ENCODE assay signal across 8 cellular contexts in genomic region chr7:93902777-93903423, GRCh38. TPM values are rescaled to one million over a fixed set of nuclear protein-coding genes. Genes with fewer than 3 reads are reported as not detected.
DNase-seq lines count a peak whose midpoint lies in the region; ATAC-seq and TF ChIP-seq lines count a peak whose summit lies in the region.

No MANE protein-coding gene starts in this region.

- H3K36me3 ChIP-seq in gastroesophageal sphincter (no peaks in the 10 kb centered on the region), gastrocnemius medialis (no peaks in the 10 kb centered on the region)
- no peaks in the 10 kb centered on the region for H3K36me3 ChIP-seq in CD4-positive, alpha-beta memory T cell (ENCODE audit: insufficient read depth, low read length)

- intact Hi-C loops in CD4-positive, alpha-beta T cell (cut with DNase I, micrococcal nuclease) = no loop called here
- intact Hi-C loops in gastrocnemius medialis (cut with DNase I; ENCODE audit: low total_unique reads) = loop anchor here (5.0 kb wide), 1 partner anchor 184 kb away; no protein-coding TSS in a partner anchor
- intact Hi-C loops in CD4-positive, alpha-beta memory T cell (cut with micrococcal nuclease) = no loop called here

- H3K4me3 ChIP-seq in HFF-Myc (replicated peaks; ENCODE audit: low read depth, low read length) (no peak overlapping the region), gastroesophageal sphincter (no peak overlapping the region), gastrocnemius medialis (no peak overlapping the region)
- H3K4me3 ChIP-seq in CD4-positive, alpha-beta memory T cell (ENCODE audit: low read length in 2 of 2) = no peak overlapping the region

- ATAC-seq in CD4-positive, alpha-beta T cell (ENCODE audit: poor library complexity) = no peak
- ATAC-seq in gastroesophageal sphincter (peak; percentile 41), gastrocnemius medialis (no peak), HG03469 (IDR thresholded peaks at IDR 0.05; ENCODE audit: unreplicated experiment) (no peak)

- H3K4me1 Mint-ChIP-seq in CD4-positive, alpha-beta T cell (ENCODE audit: low read depth) = no peaks in the 10 kb centered on the region
- no peaks in the 10 kb centered on the region for H3K4me1 Mint-ChIP-seq in CD4-positive, alpha-beta memory T cell

- no peak overlapping the region for H3K27ac ChIP-seq in CD4-positive, alpha-beta T cell (ENCODE audit: low read depth, low read length)
- H3K27ac ChIP-seq in RWPE1 = no peak overlapping the region
- no peak overlapping the region for H3K27ac ChIP-seq in gastroesophageal sphincter
- H3K27ac ChIP-seq in gastrocnemius medialis = no peak overlapping the region
- H3K27ac ChIP-seq in CD4-positive, alpha-beta memory T cell (ENCODE audit: low read depth, low read length) = no peak overlapping the region

- no peaks in the 10 kb centered on the region for H3K36me3 Mint-ChIP-seq in CD4-positive, alpha-beta T cell (ENCODE audit: low read depth)
- H3K36me3 Mint-ChIP-seq in CD4-positive, alpha-beta memory T cell = no peaks in the 10 kb centered on the region

- in situ Hi-C loops in gastrocnemius medialis (cut with MboI; ENCODE audit: low sequenced_read_pairs in 4 of 4) = loop anchor here in 1 of 4 donors (10.0 kb wide), 1 partner anchor 182 kb away; no protein-coding TSS in a partner anchor

- TF ChIP-seq POLR2A in gastroesophageal sphincter (IDR thresholded peaks at IDR 0.05) (no peak), gastrocnemius medialis (IDR thresholded peaks at IDR 0.05) (no peak)

- no peak for TF ChIP-seq EP300 in gastroesophageal sphincter (IDR thresholded peaks at IDR 0.05)

- peaks cover 26% of the 10 kb centered on the region for H3K27me3 Mint-ChIP-seq in CD4-positive, alpha-beta T cell
- peaks cover 5 to 9% of the 10 kb centered on the region in 2 donors for H3K27me3 Mint-ChIP-seq in CD4-positive, alpha-beta memory T cell

- H3K4me3 Mint-ChIP-seq in CD4-positive, alpha-beta T cell = no peak overlapping the region
- no peak overlapping the region for H3K4me3 Mint-ChIP-seq in CD4-positive, alpha-beta memory T cell

- peak; percentile 17 for TF ChIP-seq CTCF in CD4-positive, alpha-beta T cell (IDR thresholded peaks at IDR 0.05)
- TF ChIP-seq CTCF in HFF-Myc (IDR thresholded peaks at IDR 0.05; ENCODE audit: low read depth, low read length, missing control alignments) (peak; percentile 87), RWPE1 (conservative IDR thresholded peaks at IDR 0.05; ENCODE audit: low read depth) (peak; percentile 79), gastroesophageal sphincter (IDR thresholded peaks at IDR 0.05) (peak; percentile 55 to 74 (median 64)), gastrocnemius medialis (IDR thresholded peaks at IDR 0.05 in 4 of 5, conservative IDR thresholded peaks at IDR 0.05 in 1 of 5) (peak in 4 of 5 experiments; percentile 43 to 65 (median 48))

- POLR2A ChIA-PET in CD4-positive, alpha-beta T cell (lab: Charles Lee) = no interaction called here
- POLR2A ChIA-PET in RWPE1 (lab: Yijun Ruan, JAX; ENCODE audit: low non-redundant PET) = no interaction called here
- POLR2A ChIA-PET in CD4-positive, alpha-beta memory T cell (lab: Charles Lee; ENCODE audit: partially characterized antibody) = interaction anchor here (0.6 kb wide), 1 partner anchor 37 kb away, joined by 3 read pairs; no protein-coding TSS in a partner anchor

- CTCF ChIA-PET in CD4-positive, alpha-beta T cell (lab: Charles Lee) = no interaction called here
- CTCF ChIA-PET in RWPE1 (lab: Yijun Ruan, JAX) = interaction anchor here (0.6 to 1.2 kb wide), 11 partner anchors 10 to 1149 kb away, joined by 3 to 7 read pairs (median 3); partner anchors contain the start of gene TFPI2
- CTCF ChIA-PET in CD4-positive, alpha-beta memory T cell (lab: Charles Lee; ENCODE audit: partially characterized antibody) = no interaction called here

- H3K27ac Mint-ChIP-seq in CD4-positive, alpha-beta T cell = no peak overlapping the region
- no peak overlapping the region for H3K27ac Mint-ChIP-seq in CD4-positive, alpha-beta memory T cell

- no peak for DNase-seq in CD4-positive, alpha-beta T cell
- DNase-seq in HFF-Myc (ENCODE audit: extremely low read depth, low read depth) (no peak), RWPE1 (ENCODE audit: low spot score) (peak; percentile 35), gastrocnemius medialis (no peak)
- DNase-seq in CD4-positive, alpha-beta memory T cell = no peak
- DNase-seq in activated T-cell treated with anti-CD3 and anti-CD28 coated beads, Interleukin-2, amount 50 U/mL, for 1 hour = no peak

- no peaks in the 10 kb centered on the region for H3K9me3 Mint-ChIP-seq in CD4-positive, alpha-beta T cell
- H3K9me3 Mint-ChIP-seq in CD4-positive, alpha-beta memory T cell = peaks cover 0 to 2% (median 0%) of the 10 kb centered on the region in 8 donors

- 80 to 100% methylated on average over 1 of the region's 1 CpG for WGBS in gastroesophageal sphincter (ENCODE audit: low coverage in 1 of 2), 2 donors

- no peaks in the 10 kb centered on the region for H3K27me3 ChIP-seq in CD4-positive, alpha-beta T cell (ENCODE audit: control insufficient read depth, insufficient read depth, low read length)
- H3K27me3 ChIP-seq in gastroesophageal sphincter (no peaks in the 10 kb centered on the region), gastrocnemius medialis (no peaks in the 10 kb centered on the region)
- H3K27me3 ChIP-seq in CD4-positive, alpha-beta memory T cell (ENCODE audit: insufficient read depth, low read length) = no peaks in the 10 kb centered on the region

- H3K4me1 ChIP-seq in gastroesophageal sphincter (no peaks in the 10 kb centered on the region), gastrocnemius medialis (no peaks in the 10 kb centered on the region)
- H3K4me1 ChIP-seq in CD4-positive, alpha-beta memory T cell (ENCODE audit: insufficient read depth, low read length) = no peaks in the 10 kb centered on the region

- no peaks in the 10 kb centered on the region for H3K9me3 ChIP-seq in CD4-positive, alpha-beta T cell (ENCODE audit: control insufficient read depth, low read length)
- H3K9me3 ChIP-seq in gastroesophageal sphincter = no peaks in the 10 kb centered on the region
- no peaks in the 10 kb centered on the region for H3K9me3 ChIP-seq in gastrocnemius medialis
- no peaks in the 10 kb centered on the region for H3K9me3 ChIP-seq in CD4-positive, alpha-beta memory T cell (ENCODE audit: control insufficient read depth in 1 of 2, low read length in 2 of 2)

RNA-seq across cellular contexts. Expression of gene GNGT1, which starts 3.5 kb away (rescaled TPM):
- not detected for total RNA-seq in CD4-positive, alpha-beta T cell
- total RNA-seq in gastroesophageal sphincter = not detected
- not detected for total RNA-seq in gastrocnemius medialis
- total RNA-seq in CD4-positive, alpha-beta memory T cell = not detected
- not detected for polyA plus RNA-seq in CD4-positive, alpha-beta memory T cell

RNA-seq across cellular contexts. Expression of gene TFPI2, which starts 12.3 kb away (rescaled TPM):
- total RNA-seq in CD4-positive, alpha-beta T cell = not detected
- total RNA-seq in gastroesophageal sphincter (10 to 100 TPM in 1 of 4 donors, 1 to 10 TPM in 2, under 1 TPM in 1; 0.85 to 40.1 (median 5.6) TPM), gastrocnemius medialis (1 to 10 TPM in 3 of 4 donors, not detected in 1; 1.3 to 3.7 (median 1.5) TPM)
- total RNA-seq in CD4-positive, alpha-beta memory T cell = not detected
- not detected for polyA plus RNA-seq in CD4-positive, alpha-beta memory T cell

RNA-seq across cellular contexts. Expression of gene GNG11, which starts 18.6 kb away (rescaled TPM):
- total RNA-seq in CD4-positive, alpha-beta T cell = not detected
- total RNA-seq in gastroesophageal sphincter (10 to 100 TPM; 14.2 to 36.5 (median 26.1) TPM), gastrocnemius medialis (10 to 100 TPM in 1 of 4 donors, 1 to 10 TPM in 3; 4.6 to 11.4 (median 6.9) TPM)
- not detected for total RNA-seq in CD4-positive, alpha-beta memory T cell
- polyA plus RNA-seq in CD4-positive, alpha-beta memory T cell = not detected

Comparison
In these comparisons a context has a peak if more than half of its experiments do, and no peak if none do; other contexts are left out.
1. CTCF ChIP-seq: peak in every context shown above with its lines; median percentile 87 in HFF-Myc; 79 in RWPE1; 64 in gastroesophageal sphincter; 48 in gastrocnemius medialis; 17 in CD4-positive, alpha-beta T cell.
2. RNA of gene GNG11, which starts 18.6 kb away (total RNA-seq): 14.2 to 36.5 TPM in gastroesophageal sphincter and 4.6 to 11.4 TPM in gastrocnemius medialis; not detected in CD4-positive, alpha-beta T cell and not detected in CD4-positive, alpha-beta memory T cell; every median in the first group is over 4 times any median in the second.